8 cellular contexts compared by ENCODE assay signal in the genomic region with DNA sequence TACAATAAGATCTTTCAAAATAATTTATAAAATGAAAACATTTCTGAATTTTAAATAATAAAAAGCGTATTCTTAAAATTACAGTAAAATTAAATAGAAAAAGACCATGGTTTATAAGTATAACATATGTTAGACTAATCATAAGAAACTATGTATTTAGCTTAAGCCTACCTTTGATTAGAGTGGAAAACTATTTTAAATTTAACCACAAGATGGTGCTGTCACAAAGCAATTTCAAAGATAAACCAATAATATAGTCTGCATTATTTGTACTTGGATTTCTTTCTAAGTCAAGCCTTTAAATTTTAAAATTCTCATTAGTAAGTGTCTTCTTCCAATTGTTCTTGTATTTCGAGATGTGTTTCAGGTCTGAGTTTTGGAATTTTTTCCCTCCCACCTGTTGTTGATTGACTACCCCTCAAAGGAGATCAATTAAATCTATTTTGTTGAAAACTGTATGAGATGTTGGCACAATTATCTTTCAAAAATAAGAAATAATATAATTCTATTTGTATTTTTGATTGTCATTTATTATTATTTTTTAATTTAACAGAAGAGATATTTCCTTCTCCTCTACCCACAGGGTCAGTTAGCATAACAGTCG.
DNase-seq lines count a peak whose midpoint lies in the region; ATAC-seq and TF ChIP-seq lines count a peak whose summit lies in the region.

No MANE protein-coding gene starts in this region.

- no peak overlapping the region for H3K4me3 ChIP-seq in ascending aorta

- peak; percentile 7 to 56 (median 28) for TF ChIP-seq CTCF in ascending aorta (IDR thresholded peaks at IDR 0.05)

- DNase-seq in COLO829 (ENCODE audit: low spot score): peak; percentile 24
- peak; percentile 58 for DNase-seq in NAMALWA (ENCODE audit: low spot score)
- no peak for DNase-seq in ascending aorta (ENCODE audit: low spot score in 2 of 2)
- DNase-seq in left kidney (ENCODE audit: low read depth, low spot score): peak; percentile 51
- no peak for DNase-seq in NCI-H524 treated with DMSO at 0.1 percent for 48 hours (lab: John Stamatoyannopoulos, UW)
- no peak for DNase-seq in UCSD-AML1 (lab: John Stamatoyannopoulos, UW; ENCODE audit: unreplicated experiment)

- H3K4me1 ChIP-seq in ascending aorta: no peaks in the 10 kb centered on the region

- H3K36me3 ChIP-seq in ascending aorta: no peaks in the 10 kb centered on the region

- intact Hi-C loops in ascending aorta (cut with DNase I): loop anchor here (2.0 kb wide), 1 partner anchor 512 kb away; no protein-coding TSS in a partner anchor

- peak; percentile 42 for ATAC-seq in GM21381 (IDR thresholded peaks at IDR 0.05; ENCODE audit: unreplicated experiment)
- ATAC-seq in HG03039 (IDR thresholded peaks at IDR 0.05; ENCODE audit: unreplicated experiment): no peak

- no peak overlapping the region for H3K27ac ChIP-seq in ascending aorta

- H3K27me3 ChIP-seq in ascending aorta: no peaks in the 10 kb centered on the region

- H3K9me3 ChIP-seq in ascending aorta: no peaks in the 10 kb centered on the region

Comparison
In these comparisons a context has a peak if more than half of its experiments do, and no peak if none do; other contexts are left out.
1. DNase-seq: peak in COLO829 (single experiment), NAMALWA (single experiment) and left kidney (single experiment); none in ascending aorta (0 of 2), NCI-H524 treated with DMSO at 0.1 percent for 48 hours (single experiment) and UCSD-AML1 (single experiment).